Comparison of ENCODE assay signal across 8 cellular contexts in the genomic region with DNA sequence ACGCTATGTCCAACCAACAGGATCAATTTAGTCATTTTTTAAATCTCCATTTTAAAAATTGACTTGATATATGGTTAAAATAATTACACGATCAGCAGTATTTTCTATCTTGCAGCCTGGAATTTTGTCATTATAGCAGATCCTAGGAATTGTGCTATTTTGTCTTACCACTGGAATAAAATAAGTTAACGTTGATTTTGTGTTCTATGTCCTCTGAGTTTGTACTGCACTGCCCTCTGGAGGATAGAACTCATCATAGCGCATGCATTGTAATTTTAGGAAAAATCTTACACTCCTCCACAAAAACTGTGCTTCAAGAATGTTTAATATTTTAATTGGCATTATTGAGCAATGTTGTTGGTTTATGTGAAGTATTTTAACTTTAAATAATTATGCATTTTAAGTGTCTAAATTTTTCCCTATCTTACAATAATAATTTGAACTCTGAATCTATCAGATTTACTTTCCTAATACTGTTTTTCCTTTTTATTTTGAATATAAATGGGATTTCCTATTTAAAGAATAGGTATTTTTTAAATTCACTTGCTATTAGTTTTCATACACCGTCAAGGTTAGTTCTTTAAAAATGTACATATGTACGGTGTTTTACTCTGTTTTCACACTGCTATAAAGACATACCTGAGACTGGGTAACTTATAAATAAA.
A peak's percentile ranks its signal among the peaks of the same experiment; 100 is the strongest.
DNase-seq lines count a peak whose midpoint lies in the region; ATAC-seq, FAIRE-seq and TF ChIP-seq lines count a peak whose summit lies in the region.

No MANE protein-coding gene starts in this region.

- no peaks in the 10 kb centered on the region for H3K36me3 ChIP-seq in keratinocyte (ENCODE audit: control insufficient read depth in 2 of 2, extremely low read depth in 1 of 2, insufficient read depth in 2 of 2, low read length in 2 of 2)

- dilution Hi-C loops in keratinocyte (cut with MboI; ENCODE audit: extremely low pct_ligation_motif_present, low sequenced_read_pairs), result no loop called here

- H3K4me1 ChIP-seq in keratinocyte (ENCODE audit: control insufficient read depth, extremely low read depth, insufficient read depth, low read length), result no peaks in the 10 kb centered on the region

- no peak overlapping the region for H2AFZ ChIP-seq in keratinocyte (ENCODE audit: control insufficient read depth, low read length)

- H3K9me1 ChIP-seq in keratinocyte (ENCODE audit: control insufficient read depth, extremely low read depth, insufficient read depth, low read length), result no peaks in the 10 kb centered on the region

- H4K20me1 ChIP-seq in keratinocyte (ENCODE audit: control insufficient read depth, extremely low read depth, insufficient read depth, low read length), result no peaks in the 10 kb centered on the region

- H3K4me3 ChIP-seq in keratinocyte (ENCODE audit: control insufficient read depth in 2 of 3, extremely low read depth in 1 of 3, insufficient read depth in 2 of 3, low read depth in 1 of 3, low read length in 3 of 3), result no peak overlapping the region

- ATAC-seq in natural killer cell treated with Interleukin-12 subunit alpha and Interleukin-12 subunit beta and Interleukin-15 and Interleukin-18, amount 100 ng/mL, for 72 hours, result no peak

- no peak overlapping the region for H3K4me3 Mint-ChIP-seq in natural killer cell treated with Interleukin-12 subunit alpha and Interleukin-12 subunit beta and Interleukin-15 and Interleukin-18, amount 100 ng/mL, for 72 hours

- H3K27me3 Mint-ChIP-seq in natural killer cell treated with Interleukin-12 subunit alpha and Interleukin-12 subunit beta and Interleukin-15 and Interleukin-18, amount 100 ng/mL, for 72 hours, result no peaks in the 10 kb centered on the region

- no peak overlapping the region for H3K9ac ChIP-seq in keratinocyte (ENCODE audit: control insufficient read depth, extremely low read depth, insufficient read depth, low read length)

- H3K9me3 Mint-ChIP-seq in natural killer cell treated with Interleukin-12 subunit alpha and Interleukin-12 subunit beta and Interleukin-15 and Interleukin-18, amount 100 ng/mL, for 72 hours, result no peaks in the 10 kb centered on the region

- TF ChIP-seq CTCF in GM12873 (IDR thresholded peaks at IDR 0.05; ENCODE audit: insufficient read depth, low read depth, low read length, missing control alignments), result peak; percentile 66
- TF ChIP-seq CTCF in keratinocyte (optimal IDR thresholded peaks at IDR 0.05 in 1 of 3, IDR thresholded peaks at IDR 0.05 in 1 of 3, conservative IDR thresholded peaks at IDR 0.05 in 1 of 3; ENCODE audit: extremely low read depth in 1 of 3, insufficient read depth in 2 of 3, low read length in 3 of 3), result peak in 2 of 3 experiments; percentile 53 to 66

- TF ChIP-seq POLR2A in GM12892 (IDR thresholded peaks at IDR 0.05; ENCODE audit: low read depth, low read length), result no peak

- H3K36me3 Mint-ChIP-seq in natural killer cell treated with Interleukin-12 subunit alpha and Interleukin-12 subunit beta and Interleukin-15 and Interleukin-18, amount 100 ng/mL, for 72 hours, result no peaks in the 10 kb centered on the region

- no peak overlapping the region for H3K27ac Mint-ChIP-seq in natural killer cell treated with Interleukin-12 subunit alpha and Interleukin-12 subunit beta and Interleukin-15 and Interleukin-18, amount 100 ng/mL, for 72 hours

- H3K9me3 ChIP-seq in keratinocyte (ENCODE audit: control insufficient read depth, low read depth, low read length), result no peaks in the 10 kb centered on the region

- no peaks in the 10 kb centered on the region for H3K79me2 ChIP-seq in keratinocyte (ENCODE audit: control insufficient read depth, insufficient read depth, low read length)

- no peak overlapping the region for H3K4me2 ChIP-seq in keratinocyte (ENCODE audit: control insufficient read depth, extremely low read depth, insufficient read depth, low read depth, low read length)

- no peaks in the 10 kb centered on the region for H3K27me3 ChIP-seq in keratinocyte (ENCODE audit: control insufficient read depth, extremely low read depth, insufficient read depth, low read length)

- peak; percentile 98 for FAIRE-seq in A204.1 (lab: Jason Lieb, UNC)
- peak; percentile 54 for FAIRE-seq in TTC549 (lab: Jason Lieb, UNC)
- FAIRE-seq in keratinocyte (lab: Jason Lieb, UNC), result peak; percentile 63
- no peak for FAIRE-seq in GM12892 (lab: Jason Lieb, UNC)

- no peaks in the 10 kb centered on the region for H3K4me1 Mint-ChIP-seq in natural killer cell treated with Interleukin-12 subunit alpha and Interleukin-12 subunit beta and Interleukin-15 and Interleukin-18, amount 100 ng/mL, for 72 hours (ENCODE audit: low read depth in 2 of 2)

- no peak overlapping the region for H3K27ac ChIP-seq in keratinocyte (ENCODE audit: control insufficient read depth, insufficient read depth, low read length)

- DNase-seq in Kasumi-1 (lab: John Stamatoyannopoulos, UW), result peak; percentile 62 to 72
- DNase-seq in keratinocyte (ENCODE audit: low read depth, low spot score), result no peak
- no peak for DNase-seq in GM12892 (ENCODE audit: insufficient read length)
- no peak for DNase-seq in DMS114 treated with DMSO at 0.1 percent for 48 hours (lab: John Stamatoyannopoulos, UW; ENCODE audit: unreplicated experiment)
- no peak for DNase-seq in natural killer cell treated with Interleukin-12 subunit alpha and Interleukin-12 subunit beta and Interleukin-15 and Interleukin-18, amount 100 ng/mL, for 72 hours (ENCODE audit: low spot score)

Comparison
In these comparisons a context has a peak if more than half of its experiments do, and no peak if none do; other contexts are left out.
1. DNase-seq: peak in Kasumi-1 (2 of 2); none in keratinocyte (single experiment), GM12892 (single experiment), DMS114 treated with DMSO at 0.1 percent for 48 hours (single experiment) and natural killer cell treated with Interleukin-12 subunit alpha and Interleukin-12 subunit beta and Interleukin-15 and Interleukin-18, amount 100 ng/mL, for 72 hours (single experiment).